ENCODE assay signal across 8 cellular contexts in genomic region chr1:8351693-8352470, GRCh38. TPM values are rescaled to one million over a fixed set of nuclear protein-coding genes. Genes with fewer than 3 reads are reported as not detected.
A peak's percentile ranks its signal among the peaks of the same experiment; 100 is the strongest.
DNase-seq lines count a peak whose midpoint lies in the region; ATAC-seq and TF ChIP-seq lines count a peak whose summit lies in the region.

No MANE protein-coding gene starts in this region.

- peaks cover 2% of the 10 kb centered on the region for H3K27me3 Mint-ChIP-seq in activated CD4-positive, alpha-beta memory T cell treated with anti-CD3 and anti-CD28 coated beads for 36 hours
- no peaks in the 10 kb centered on the region for H3K27me3 Mint-ChIP-seq in activated CD4-positive, alpha-beta memory T cell treated with anti-CD3 and anti-CD28 coated beads, Interleukin-2, amount 10 ng/mL, durations not matched to agents 7 days and 5 days
- peaks cover 0 to 3% of the 10 kb centered on the region in 2 donors for H3K27me3 Mint-ChIP-seq in stimulated activated naive B cell treated with anti-CD40 and anti-IgM and Interleukin-4, amounts not matched to agents 10 μg/mL and 1 μg/mL and 100 μg/mL, for 72 hours

- H3K27ac Mint-ChIP-seq in activated CD4-positive, alpha-beta memory T cell treated with anti-CD3 and anti-CD28 coated beads for 36 hours, result no peak overlapping the region
- H3K27ac Mint-ChIP-seq in activated CD4-positive, alpha-beta memory T cell treated with anti-CD3 and anti-CD28 coated beads, Interleukin-2, amount 10 ng/mL, durations not matched to agents 7 days and 5 days, result no peak overlapping the region
- H3K27ac Mint-ChIP-seq in stimulated activated naive B cell treated with anti-CD40 and anti-IgM and Interleukin-4, amounts not matched to agents 10 μg/mL and 1 μg/mL and 100 μg/mL, for 72 hours, result no peak overlapping the region

- H3K9me3 ChIP-seq in SJCRH30 (replicated peaks) (no peaks in the 10 kb centered on the region), gastroesophageal sphincter (no peaks in the 10 kb centered on the region)

- H3K36me3 Mint-ChIP-seq in activated CD4-positive, alpha-beta memory T cell treated with anti-CD3 and anti-CD28 coated beads for 36 hours, result peaks cover 9% of the 10 kb centered on the region
- peaks cover 29% of the 10 kb centered on the region for H3K36me3 Mint-ChIP-seq in activated CD4-positive, alpha-beta memory T cell treated with anti-CD3 and anti-CD28 coated beads, Interleukin-2, amount 10 ng/mL, durations not matched to agents 7 days and 5 days (ENCODE audit: low read depth)
- H3K36me3 Mint-ChIP-seq in stimulated activated naive B cell treated with anti-CD40 and anti-IgM and Interleukin-4, amounts not matched to agents 10 μg/mL and 1 μg/mL and 100 μg/mL, for 72 hours, result peaks cover 24 to 32% of the 10 kb centered on the region in 2 donors

- CTCF ChIA-PET in activated CD4-positive, alpha-beta memory T cell treated with anti-CD3 and anti-CD28 coated beads for 36 hours (lab: Charles Lee), result interaction anchor here (0.6 to 8.0 kb wide), 9 partner anchors 16 to 497 kb away, joined by 3 to 156 read pairs (median 4); no protein-coding TSS in a partner anchor
- CTCF ChIA-PET in activated CD4-positive, alpha-beta memory T cell treated with anti-CD3 and anti-CD28 coated beads, Interleukin-2, amount 10 ng/mL, durations not matched to agents 7 days and 5 days (lab: Charles Lee), result interaction anchor here (1.2 to 4.9 kb wide), 4 partner anchors 12 to 337 kb away, joined by 3 to 61 read pairs (median 6); no protein-coding TSS in a partner anchor

- H3K36me3 ChIP-seq in SJCRH30, result peaks cover 20% of the 10 kb centered on the region
- H3K36me3 ChIP-seq in gastroesophageal sphincter, result peaks cover 0 to 50% of the 10 kb centered on the region in 2 donors

- DNase-seq in activated CD4-positive, alpha-beta memory T cell treated with anti-CD3 and anti-CD28 coated beads for 36 hours, result peak; percentile 26
- no peak for DNase-seq in activated CD4-positive, alpha-beta memory T cell treated with anti-CD3 and anti-CD28 coated beads, Interleukin-2, amount 10 ng/mL, durations not matched to agents 7 days and 5 days
- DNase-seq in SJCRH30 (peak; percentile 43 to 66), inferior parietal cortex (ENCODE audit: extremely low spot score) (no peak)
- no peak for DNase-seq in stimulated activated naive B cell treated with anti-CD40 and anti-IgM and Interleukin-4, amounts not matched to agents 10 μg/mL and 1 μg/mL and 100 μg/mL, for 72 hours
- DNase-seq in activated CD4-positive, CD25-positive, alpha-beta regulatory T cell (lab: John Stamatoyannopoulos, UW), result no peak

- no peaks in the 10 kb centered on the region for H3K9me3 Mint-ChIP-seq in activated CD4-positive, alpha-beta memory T cell treated with anti-CD3 and anti-CD28 coated beads for 36 hours
- H3K9me3 Mint-ChIP-seq in activated CD4-positive, alpha-beta memory T cell treated with anti-CD3 and anti-CD28 coated beads, Interleukin-2, amount 10 ng/mL, durations not matched to agents 7 days and 5 days, result no peaks in the 10 kb centered on the region
- H3K9me3 Mint-ChIP-seq in stimulated activated naive B cell treated with anti-CD40 and anti-IgM and Interleukin-4, amounts not matched to agents 10 μg/mL and 1 μg/mL and 100 μg/mL, for 72 hours, result no peaks in the 10 kb centered on the region

- H3K4me3 Mint-ChIP-seq in activated CD4-positive, alpha-beta memory T cell treated with anti-CD3 and anti-CD28 coated beads for 36 hours, result no peak overlapping the region
- no peak overlapping the region for H3K4me3 Mint-ChIP-seq in activated CD4-positive, alpha-beta memory T cell treated with anti-CD3 and anti-CD28 coated beads, Interleukin-2, amount 10 ng/mL, durations not matched to agents 7 days and 5 days
- no peak overlapping the region for H3K4me3 Mint-ChIP-seq in stimulated activated naive B cell treated with anti-CD40 and anti-IgM and Interleukin-4, amounts not matched to agents 10 μg/mL and 1 μg/mL and 100 μg/mL, for 72 hours

- no peak for TF ChIP-seq EP300 in gastroesophageal sphincter (IDR thresholded peaks at IDR 0.05)

- no peak for TF ChIP-seq POLR2A in gastroesophageal sphincter (IDR thresholded peaks at IDR 0.05)

- H3K4me3 ChIP-seq in SJCRH30, result no peak overlapping the region
- H3K4me3 ChIP-seq in gastroesophageal sphincter, result no peak overlapping the region

- TF ChIP-seq CTCF in gastroesophageal sphincter (IDR thresholded peaks at IDR 0.05), result peak in 3 of 4 experiments; percentile 57 to 82 (median 64)

- no peak for ATAC-seq in gastroesophageal sphincter
- peak; percentile 19 to 31 for ATAC-seq in stimulated activated naive B cell treated with anti-CD40 and anti-IgM and Interleukin-4, amounts not matched to agents 10 μg/mL and 1 μg/mL and 100 μg/mL, for 72 hours (replicated peaks)
- no peak for ATAC-seq in HG03045 (IDR thresholded peaks at IDR 0.05; ENCODE audit: unreplicated experiment)

- H3K4me1 Mint-ChIP-seq in activated CD4-positive, alpha-beta memory T cell treated with anti-CD3 and anti-CD28 coated beads for 36 hours (ENCODE audit: low read depth), result peaks cover 2% of the 10 kb centered on the region
- no peaks in the 10 kb centered on the region for H3K4me1 Mint-ChIP-seq in activated CD4-positive, alpha-beta memory T cell treated with anti-CD3 and anti-CD28 coated beads, Interleukin-2, amount 10 ng/mL, durations not matched to agents 7 days and 5 days
- peaks cover 4 to 6% of the 10 kb centered on the region in 2 donors for H3K4me1 Mint-ChIP-seq in stimulated activated naive B cell treated with anti-CD40 and anti-IgM and Interleukin-4, amounts not matched to agents 10 μg/mL and 1 μg/mL and 100 μg/mL, for 72 hours

- POLR2A ChIA-PET in activated CD4-positive, alpha-beta memory T cell treated with anti-CD3 and anti-CD28 coated beads for 36 hours (lab: Charles Lee), result no interaction called here
- POLR2A ChIA-PET in activated CD4-positive, alpha-beta memory T cell treated with anti-CD3 and anti-CD28 coated beads, Interleukin-2, amount 10 ng/mL, durations not matched to agents 7 days and 5 days (lab: Charles Lee), result no interaction called here

- H3K27me3 ChIP-seq in SJCRH30 (no peaks in the 10 kb centered on the region), gastroesophageal sphincter (no peaks in the 10 kb centered on the region)

- peaks cover 14% of the 10 kb centered on the region for H3K4me1 ChIP-seq in SJCRH30
- peaks cover 0 to 92% (median 20%) of the 10 kb centered on the region in 3 donors for H3K4me1 ChIP-seq in gastroesophageal sphincter

- H3K27ac ChIP-seq in SJCRH30 (no peak overlapping the region), gastroesophageal sphincter (peak overlapping the region in 3 of 4 donors; percentile 76 to 94 (median 92))

- intact Hi-C loops in activated CD4-positive, alpha-beta memory T cell treated with anti-CD3 and anti-CD28 coated beads for 36 hours (cut with micrococcal nuclease), result no loop called here

- WGBS in gastroesophageal sphincter (ENCODE audit: low coverage in 1 of 2), 2 donors, result 40 to 60% methylated on average over 1 of the region's 13 CpGs

RNA-seq across cellular contexts. Expression of gene SLC45A1, which starts 34.0 kb away (rescaled TPM):
- total RNA-seq in activated CD4-positive, alpha-beta memory T cell treated with anti-CD3 and anti-CD28 coated beads for 36 hours, result under 1 TPM; 0.77 to 0.95 TPM
- total RNA-seq in activated CD4-positive, alpha-beta memory T cell treated with anti-CD3 and anti-CD28 coated beads, Interleukin-2, amount 10 ng/mL, durations not matched to agents 7 days and 5 days, result under 1 TPM; 0.25 to 0.30 TPM
- 1.7 and 2.8 TPM in 2 replicates for total RNA-seq in SJCRH30 (2014; rRNA removed; shearing (Covaris generic))
- 1 to 10 TPM; 5.8 to 9.8 (median 6.7) TPM for total RNA-seq in gastroesophageal sphincter

Comparison
In these comparisons a context has a peak if more than half of its experiments do, and no peak if none do; other contexts are left out.
1. DNase-seq: peak in activated CD4-positive, alpha-beta memory T cell treated with anti-CD3 and anti-CD28 coated beads for 36 hours (single experiment) and SJCRH30 (2 of 2); none in activated CD4-positive, alpha-beta memory T cell treated with anti-CD3 and anti-CD28 coated beads, Interleukin-2, amount 10 ng/mL, durations not matched to agents 7 days and 5 days (single experiment), stimulated activated naive B cell treated with anti-CD40 and anti-IgM and Interleukin-4, amounts not matched to agents 10 μg/mL and 1 μg/mL and 100 μg/mL, for 72 hours (single experiment), activated CD4-positive, CD25-positive, alpha-beta regulatory T cell (0 of 4) and inferior parietal cortex (single experiment).
2. ATAC-seq: peak in stimulated activated naive B cell treated with anti-CD40 and anti-IgM and Interleukin-4, amounts not matched to agents 10 μg/mL and 1 μg/mL and 100 μg/mL, for 72 hours (2 of 2); none in gastroesophageal sphincter (single experiment) and HG03045 (single experiment).